In the genomic region with DNA sequence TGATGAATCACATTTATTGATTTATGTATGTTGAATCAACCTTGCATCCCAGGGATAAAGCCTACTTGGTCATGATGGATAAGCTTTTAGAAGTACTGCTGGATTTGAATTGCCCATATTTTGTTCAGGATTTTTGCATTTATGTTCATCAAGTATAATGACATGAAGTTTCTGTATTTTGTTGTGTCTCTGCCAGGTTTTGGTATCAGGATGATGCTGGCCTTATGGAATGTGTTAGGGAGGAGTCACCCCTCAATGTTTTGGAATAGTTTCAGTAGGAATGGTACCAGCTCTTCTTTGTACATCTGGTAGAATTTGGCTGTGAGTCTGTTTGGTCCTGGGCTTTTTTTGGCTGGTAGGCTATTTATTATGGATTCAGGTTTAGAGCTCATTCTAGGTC, we compare ENCODE assay signal across 20 cellular contexts.
DNase-seq lines count a peak whose midpoint lies in the region; ATAC-seq and TF ChIP-seq lines count a peak whose summit lies in the region.
"Had no signal": no experiment of that assay in that cellular context is flagged by ENCODE, and none has a peak within 500 bp of the region (broad histone marks: within the 10 kb centered on the region; RNA-seq: fewer than 3 reads in every experiment).

No MANE protein-coding gene starts in this region.

- no peak overlapping the region for H3K4me2 ChIP-seq in SK-N-SH

- no peaks in the 10 kb centered on the region for H3K9me3 ChIP-seq in SK-N-SH
- H3K9me3 ChIP-seq: upper lobe of left lung had no signal

- H3K9ac ChIP-seq in SK-N-SH = no peak overlapping the region

- no peak for TF ChIP-seq CTCF in SK-N-SH (IDR thresholded peaks at IDR 0.05)

- H3K36me3 ChIP-seq in SK-N-SH (replicated peaks in 1 of 2; ENCODE audit: control insufficient read depth in 1 of 2, insufficient read depth in 2 of 2, low read length in 1 of 2) = no peaks in the 10 kb centered on the region
- H3K36me3 ChIP-seq: upper lobe of left lung had no signal

- POLR2A ChIA-PET in SK-N-SH (lab: Yijun Ruan, JAX) = no interaction called here

- H3K79me2 ChIP-seq in SK-N-SH (ENCODE audit: insufficient read depth) = no peaks in the 10 kb centered on the region

- H3K27ac ChIP-seq in SK-N-SH (ENCODE audit: low read depth in 2 of 2, low read length in 1 of 2) = no peak overlapping the region
- H3K27ac ChIP-seq: dorsolateral prefrontal cortex, upper lobe of left lung had no signal

- no peak for TF ChIP-seq RAD21 in SK-N-SH (IDR thresholded peaks at IDR 0.05; ENCODE audit: low read length)

- no peaks in the 10 kb centered on the region for H3F3A ChIP-seq in SK-N-SH (replicated peaks; ENCODE audit: insufficient read depth)

- H3K9me2 ChIP-seq in SK-N-SH = no peaks in the 10 kb centered on the region

- H2AFZ ChIP-seq in SK-N-SH (ENCODE audit: low read depth) = no peak overlapping the region

- no peak overlapping the region for H3K4me3 ChIP-seq in SK-N-SH (ENCODE audit: low read depth in 2 of 2, low read length in 1 of 2)
- H3K4me3 ChIP-seq: dorsolateral prefrontal cortex, upper lobe of left lung had no signal

- no peak for TF ChIP-seq EP300 in SK-N-SH (IDR thresholded peaks at IDR 0.05; ENCODE audit: borderline replicate concordance in 1 of 2, low read depth in 1 of 2, low read length in 1 of 2)

- CTCF ChIA-PET in SK-N-SH (lab: Yijun Ruan, JAX) = no interaction called here

- peak; percentile 59; the same call in 2 of the 3 replicates for ATAC-seq in SK-N-SH treated with all-trans-retinoic acid at 6 μM for 48 hours
- ATAC-seq in HG02759 (IDR thresholded peaks at IDR 0.05; ENCODE audit: unreplicated experiment) = no peak
- no peak for ATAC-seq in HG03521 (IDR thresholded peaks at IDR 0.05; ENCODE audit: unreplicated experiment)
- ATAC-seq: activated naive CD4-positive, alpha-beta T cell treated with anti-CD3 and anti-CD28 coated beads, Interleukin-2, amount 50 U/mL, for 72 hours; Right ventricle myocardium inferior; WTC11 had no signal

- H3K4me1 ChIP-seq in SK-N-SH (ENCODE audit: control insufficient read depth in 1 of 2, insufficient read depth in 2 of 2, low read depth in 1 of 2, low read length in 1 of 2) = no peaks in the 10 kb centered on the region; a peak in 1 of 4 replicates
- H3K4me1 ChIP-seq: upper lobe of left lung had no signal

- no peaks in the 10 kb centered on the region for H3K27me3 ChIP-seq in SK-N-SH (ENCODE audit: insufficient read depth)
- H3K27me3 ChIP-seq: dorsolateral prefrontal cortex, upper lobe of left lung had no signal

- DNase-seq in SK-N-SH (no peak), NCI-H226 (peak; percentile 24), astrocyte of the hippocampus (ENCODE audit: low read depth, low spot score) (peak; percentile 7)
- DNase-seq in stimulated activated CD4-positive, alpha-beta T cell treated with anti-CD3 and anti-CD28 coated beads, Interleukin-4, amount 100 ng/mL, for 24 hours = no peak
- no peak for DNase-seq in effector CD8-positive, alpha-beta T cell (lab: John Stamatoyannopoulos, UW)
- DNase-seq: cerebellar nuclear complex; DMS79 treated with DMSO at 0.1 percent for 48 hours; dorsolateral prefrontal cortex; left cardiac atrium; NCI-H1092 treated with DMSO at 0.1 percent for 48 hours; NCI-H187 treated with DMSO at 0.1 percent for 48 hours; NCI-H774; stimulated activated CD8-positive, alpha-beta memory T cell treated with anti-CD3 and anti-CD28 coated beads, Interleukin-4, amount 100 ng/mL, for 48 hours; upper lobe of left lung had no signal

- H4K20me1 ChIP-seq in SK-N-SH (ENCODE audit: insufficient read depth) = no peaks in the 10 kb centered on the region

TF ChIP-seq in SK-N-SH treated with all-trans-retinoic acid at 6 μM for 48 hours, 23 proteins besides CTCF, POLR2A, EP300 and RAD21 (continues in another document):
- TF ChIP-seq ZFP30 (CRISPR knock-in tag; IDR thresholded peaks at IDR 0.05) (no peak), BACH2 (CRISPR knock-in tag; IDR thresholded peaks at IDR 0.05; ENCODE audit: borderline replicate concordance) (no peak), ARNTL (CRISPR knock-in tag; IDR thresholded peaks at IDR 0.05; ENCODE audit: borderline replicate concordance, low read depth) (no peak), PPARA (CRISPR knock-in tag; IDR thresholded peaks at IDR 0.05; ENCODE audit: borderline replicate concordance) (no peak), ZC3H10 (CRISPR knock-in tag; IDR thresholded peaks at IDR 0.05) (no peak)
- TF ChIP-seq, protein P1, sequence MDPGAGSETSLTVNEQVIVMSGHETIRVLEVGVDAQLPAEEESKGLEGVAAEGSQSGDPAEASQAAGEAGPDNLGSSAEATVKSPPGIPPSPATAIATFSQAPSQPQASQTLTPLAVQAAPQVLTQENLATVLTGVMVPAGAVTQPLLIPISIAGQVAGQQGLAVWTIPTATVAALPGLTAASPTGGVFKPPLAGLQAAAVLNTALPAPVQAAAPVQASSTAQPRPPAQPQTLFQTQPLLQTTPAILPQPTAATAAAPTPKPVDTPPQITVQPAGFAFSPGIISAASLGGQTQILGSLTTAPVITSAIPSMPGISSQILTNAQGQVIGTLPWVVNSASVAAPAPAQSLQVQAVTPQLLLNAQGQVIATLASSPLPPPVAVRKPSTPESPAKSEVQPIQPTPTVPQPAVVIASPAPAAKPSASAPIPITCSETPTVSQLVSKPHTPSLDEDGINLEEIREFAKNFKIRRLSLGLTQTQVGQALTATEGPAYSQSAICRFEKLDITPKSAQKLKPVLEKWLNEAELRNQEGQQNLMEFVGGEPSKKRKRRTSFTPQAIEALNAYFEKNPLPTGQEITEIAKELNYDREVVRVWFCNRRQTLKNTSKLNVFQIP (CRISPR knock-in tag; IDR thresholded peaks at IDR 0.05; ENCODE audit: borderline replicate concordance, low read depth) = no peak

TF ChIP-seq in SK-N-SH, 30 proteins besides CTCF, POLR2A, EP300 and RAD21:
- TF ChIP-seq, protein P2, sequence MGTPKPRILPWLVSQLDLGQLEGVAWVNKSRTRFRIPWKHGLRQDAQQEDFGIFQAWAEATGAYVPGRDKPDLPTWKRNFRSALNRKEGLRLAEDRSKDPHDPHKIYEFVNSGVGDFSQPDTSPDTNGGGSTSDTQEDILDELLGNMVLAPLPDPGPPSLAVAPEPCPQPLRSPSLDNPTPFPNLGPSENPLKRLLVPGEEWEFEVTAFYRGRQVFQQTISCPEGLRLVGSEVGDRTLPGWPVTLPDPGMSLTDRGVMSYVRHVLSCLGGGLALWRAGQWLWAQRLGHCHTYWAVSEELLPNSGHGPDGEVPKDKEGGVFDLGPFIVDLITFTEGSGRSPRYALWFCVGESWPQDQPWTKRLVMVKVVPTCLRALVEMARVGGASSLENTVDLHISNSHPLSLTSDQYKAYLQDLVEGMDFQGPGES (IDR thresholded peaks at IDR 0.05; ENCODE audit: low read depth, low read length) = no peak
- TF ChIP-seq, protein P3, sequence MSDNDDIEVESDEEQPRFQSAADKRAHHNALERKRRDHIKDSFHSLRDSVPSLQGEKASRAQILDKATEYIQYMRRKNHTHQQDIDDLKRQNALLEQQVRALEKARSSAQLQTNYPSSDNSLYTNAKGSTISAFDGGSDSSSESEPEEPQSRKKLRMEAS (IDR thresholded peaks at IDR 0.05; ENCODE audit: low read depth) = no peak
- TF ChIP-seq, protein P4, sequence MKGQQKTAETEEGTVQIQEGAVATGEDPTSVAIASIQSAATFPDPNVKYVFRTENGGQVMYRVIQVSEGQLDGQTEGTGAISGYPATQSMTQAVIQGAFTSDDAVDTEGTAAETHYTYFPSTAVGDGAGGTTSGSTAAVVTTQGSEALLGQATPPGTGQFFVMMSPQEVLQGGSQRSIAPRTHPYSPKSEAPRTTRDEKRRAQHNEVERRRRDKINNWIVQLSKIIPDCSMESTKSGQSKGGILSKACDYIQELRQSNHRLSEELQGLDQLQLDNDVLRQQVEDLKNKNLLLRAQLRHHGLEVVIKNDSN (IDR thresholded peaks at IDR 0.05; ENCODE audit: borderline replicate concordance, low read depth) = no peak
- TF ChIP-seq NRF1 (IDR thresholded peaks at IDR 0.05; ENCODE audit: low read depth, low read length) (no peak), CHD2 (IDR thresholded peaks at IDR 0.05; ENCODE audit: low read length, partially characterized antibody) (no peak), POLR2AphosphoS5 (IDR thresholded peaks at IDR 0.05; ENCODE audit: low read depth, low read length) (no peak), TAF1 (IDR thresholded peaks at IDR 0.05; ENCODE audit: borderline replicate concordance, low read depth, low read length) (no peak), RCOR1 (IDR thresholded peaks at IDR 0.05; ENCODE audit: low read length) (no peak), GABPA (IDR thresholded peaks at IDR 0.05; ENCODE audit: low read depth) (no peak), GATA2 (CRISPR knock-in tag; IDR thresholded peaks at IDR 0.05) (no peak), MXI1 (IDR thresholded peaks at IDR 0.05; ENCODE audit: low read depth, low read length) (no peak), FOXM1 (IDR thresholded peaks at IDR 0.05; ENCODE audit: low read depth) (no peak)
- TF ChIP-seq, protein P5, sequence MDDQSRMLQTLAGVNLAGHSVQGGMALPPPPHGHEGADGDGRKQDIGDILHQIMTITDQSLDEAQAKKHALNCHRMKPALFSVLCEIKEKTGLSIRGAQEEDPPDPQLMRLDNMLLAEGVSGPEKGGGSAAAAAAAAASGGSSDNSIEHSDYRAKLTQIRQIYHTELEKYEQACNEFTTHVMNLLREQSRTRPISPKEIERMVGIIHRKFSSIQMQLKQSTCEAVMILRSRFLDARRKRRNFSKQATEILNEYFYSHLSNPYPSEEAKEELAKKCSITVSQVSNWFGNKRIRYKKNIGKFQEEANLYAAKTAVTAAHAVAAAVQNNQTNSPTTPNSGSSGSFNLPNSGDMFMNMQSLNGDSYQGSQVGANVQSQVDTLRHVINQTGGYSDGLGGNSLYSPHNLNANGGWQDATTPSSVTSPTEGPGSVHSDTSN (IDR thresholded peaks at IDR 0.05) = no peak
TF ChIP-seq in SK-N-SH: peak in this region for 0.

Comparison
In these comparisons a context has a peak if more than half of its experiments do, and no peak if none do; other contexts are left out.
1. DNase-seq: peak in NCI-H226 (single experiment) and astrocyte of the hippocampus (single experiment); none in SK-N-SH (single experiment), stimulated activated CD4-positive, alpha-beta T cell treated with anti-CD3 and anti-CD28 coated beads, Interleukin-4, amount 100 ng/mL, for 24 hours (single experiment) and effector CD8-positive, alpha-beta T cell (single experiment).